ENCODE assay signal across 18 cellular contexts in the genomic region with DNA sequence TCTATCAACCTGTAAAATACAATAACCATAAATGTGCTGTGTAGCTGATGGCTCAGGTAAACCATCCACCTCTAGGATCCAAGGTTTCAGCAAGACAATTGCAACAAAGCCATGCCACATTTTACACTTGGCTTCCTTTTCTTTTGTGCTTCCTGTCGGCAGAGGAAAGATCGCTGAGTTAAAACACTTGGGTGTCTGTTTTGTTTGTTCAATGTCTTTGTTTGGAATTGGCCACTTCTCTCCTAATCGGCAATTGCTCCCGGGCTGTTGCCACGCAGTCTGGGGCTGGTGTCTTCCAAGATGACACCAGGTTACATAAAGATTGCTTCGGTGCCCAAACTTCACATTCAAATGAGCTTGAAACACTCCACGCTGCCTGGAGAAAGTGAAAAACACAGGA.
DNase-seq lines count a peak whose midpoint lies in the region; ATAC-seq lines count a peak whose summit lies in the region.
"Had no signal": no experiment of that assay in that cellular context is flagged by ENCODE, and none has a peak within 500 bp of the region (broad histone marks: within the 10 kb centered on the region; RNA-seq: fewer than 3 reads in every experiment).

No MANE protein-coding gene starts in this region.

- H3K27me3 ChIP-seq in NT2/D1 (ENCODE audit: insufficient read depth, insufficient read length): no peaks in the 10 kb centered on the region

- H3K4me1 ChIP-seq in NT2/D1 (ENCODE audit: insufficient read depth, insufficient read length): no peaks in the 10 kb centered on the region

- no peak for ATAC-seq in GM18873 (IDR thresholded peaks at IDR 0.05; ENCODE audit: low FRiP score, unreplicated experiment)
- no peak for ATAC-seq in GM21360 (IDR thresholded peaks at IDR 0.05; ENCODE audit: unreplicated experiment)
- no peak for ATAC-seq in activated naive CD8-positive, alpha-beta T cell treated with anti-CD3 and anti-CD28 coated beads, Interleukin-2, amount 50 U/mL, for 24 hours
- ATAC-seq: Panc1 had no signal

- DNase-seq in ELF-1 (ENCODE audit: low read depth, low spot score) (peak; percentile 42), NT2/D1 (ENCODE audit: low read depth, low spot score) (peak; percentile 15), kidney glomerular epithelial cell (lab: John Stamatoyannopoulos, UW) (peak; percentile 14), retina (peak; percentile 62)
- DNase-seq in activated naive CD8-positive, alpha-beta T cell treated with anti-CD3 and anti-CD28 coated beads, Interleukin-2, amount 50 U/mL, for 24 hours: no peak
- DNase-seq: C1 segment of cervical spinal cord, EL, HCEC 1CT, NCI-H1436 treated with DMSO at 0.1 percent for 48 hours, NCI-H2107, NCI-H226, NCI-H526, Right ventricle myocardium superior, SK-N-SH had no signal

- H3K9me3 ChIP-seq in NT2/D1 (ENCODE audit: insufficient read depth, low read length): peaks cover 6% of the 10 kb centered on the region; the same call in 1 of the 2 replicates
- H3K9me3 ChIP-seq: SK-N-SH had no signal

- H3K4me3 Mint-ChIP-seq in activated naive CD8-positive, alpha-beta T cell treated with anti-CD3 and anti-CD28 coated beads, Interleukin-2, amount 50 U/mL, for 24 hours: no peak overlapping the region
- H3K4me3 Mint-ChIP-seq: IgD-negative memory B cell had no signal

- no peak overlapping the region for H3K4me3 ChIP-seq in NT2/D1 (ENCODE audit: insufficient read length, low read depth)

- no peaks in the 10 kb centered on the region for H3K36me3 ChIP-seq in NT2/D1 (ENCODE audit: insufficient read depth, insufficient read length, low read length)

- H3K36me3 Mint-ChIP-seq in activated naive CD8-positive, alpha-beta T cell treated with anti-CD3 and anti-CD28 coated beads, Interleukin-2, amount 50 U/mL, for 24 hours (ENCODE audit: low read depth): no peaks in the 10 kb centered on the region
- H3K36me3 Mint-ChIP-seq: IgD-negative memory B cell had no signal

- H3K4me1 Mint-ChIP-seq in activated naive CD8-positive, alpha-beta T cell treated with anti-CD3 and anti-CD28 coated beads, Interleukin-2, amount 50 U/mL, for 24 hours: no peaks in the 10 kb centered on the region

- H3K27ac Mint-ChIP-seq in activated naive CD8-positive, alpha-beta T cell treated with anti-CD3 and anti-CD28 coated beads, Interleukin-2, amount 50 U/mL, for 24 hours: no peak overlapping the region
- H3K27ac Mint-ChIP-seq: IgD-negative memory B cell had no signal

- peaks cover 8% of the 10 kb centered on the region for H3K9me3 Mint-ChIP-seq in activated naive CD8-positive, alpha-beta T cell treated with anti-CD3 and anti-CD28 coated beads, Interleukin-2, amount 50 U/mL, for 24 hours

- no peak overlapping the region for H3K9ac ChIP-seq in NT2/D1 (ENCODE audit: insufficient read length, low read depth)
- H3K9ac ChIP-seq: SK-N-SH had no signal

- H3K27me3 Mint-ChIP-seq in activated naive CD8-positive, alpha-beta T cell treated with anti-CD3 and anti-CD28 coated beads, Interleukin-2, amount 50 U/mL, for 24 hours: peaks cover 5% of the 10 kb centered on the region
- H3K27me3 Mint-ChIP-seq: IgD-negative memory B cell had no signal
